1 cellular context compared by ENCODE assay signal in the genomic region with DNA sequence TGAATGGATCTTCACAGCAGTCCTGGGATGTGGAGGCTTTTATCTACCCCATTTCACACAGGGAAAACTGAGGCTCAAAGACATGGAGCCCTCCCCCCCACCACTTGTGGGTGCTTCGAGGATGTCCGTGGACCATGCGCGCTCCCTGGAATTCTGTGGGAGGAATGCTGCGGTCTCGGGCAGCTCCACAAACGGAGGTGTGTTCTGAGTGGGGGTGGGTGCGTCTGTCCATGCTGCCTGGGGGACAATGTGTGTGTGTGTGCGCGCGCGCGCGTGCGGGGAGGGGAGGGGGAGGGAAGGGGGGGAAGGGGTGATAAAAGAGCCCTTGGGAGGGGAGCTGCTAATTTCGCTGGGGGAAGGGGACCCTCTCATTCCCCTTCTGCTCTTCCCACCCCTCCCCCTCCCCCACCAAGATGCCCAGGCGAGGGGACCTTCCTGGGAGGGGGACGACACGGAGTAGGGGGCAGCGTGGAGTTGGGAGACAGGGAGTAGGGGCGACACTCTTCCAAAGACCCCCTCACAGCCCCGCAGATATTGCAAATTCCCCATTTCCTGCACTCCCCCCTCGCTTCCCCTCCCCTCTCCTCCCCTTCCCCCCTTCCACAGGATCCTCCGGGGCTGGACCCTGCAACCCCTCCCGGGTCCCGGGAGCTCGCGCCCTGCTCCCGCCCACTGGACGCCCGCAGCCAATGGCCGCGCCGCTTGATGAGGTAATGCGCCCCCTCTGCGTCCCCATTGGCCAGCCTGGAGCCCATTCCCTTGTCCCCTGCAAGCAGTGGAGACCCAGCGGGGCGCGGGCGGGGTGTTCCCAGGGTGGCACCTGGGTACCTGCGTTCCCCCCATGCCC.
TF ChIP-seq lines count a peak whose summit lies in the region.

No MANE protein-coding gene starts in this region.

TF ChIP-seq in SK-N-SH treated with all-trans-retinoic acid at 6 μM for 48 hours, 23 proteins besides CTCF, POLR2A, EP300 and RAD21 (continued from another document):
- TF ChIP-seq, protein P1, sequence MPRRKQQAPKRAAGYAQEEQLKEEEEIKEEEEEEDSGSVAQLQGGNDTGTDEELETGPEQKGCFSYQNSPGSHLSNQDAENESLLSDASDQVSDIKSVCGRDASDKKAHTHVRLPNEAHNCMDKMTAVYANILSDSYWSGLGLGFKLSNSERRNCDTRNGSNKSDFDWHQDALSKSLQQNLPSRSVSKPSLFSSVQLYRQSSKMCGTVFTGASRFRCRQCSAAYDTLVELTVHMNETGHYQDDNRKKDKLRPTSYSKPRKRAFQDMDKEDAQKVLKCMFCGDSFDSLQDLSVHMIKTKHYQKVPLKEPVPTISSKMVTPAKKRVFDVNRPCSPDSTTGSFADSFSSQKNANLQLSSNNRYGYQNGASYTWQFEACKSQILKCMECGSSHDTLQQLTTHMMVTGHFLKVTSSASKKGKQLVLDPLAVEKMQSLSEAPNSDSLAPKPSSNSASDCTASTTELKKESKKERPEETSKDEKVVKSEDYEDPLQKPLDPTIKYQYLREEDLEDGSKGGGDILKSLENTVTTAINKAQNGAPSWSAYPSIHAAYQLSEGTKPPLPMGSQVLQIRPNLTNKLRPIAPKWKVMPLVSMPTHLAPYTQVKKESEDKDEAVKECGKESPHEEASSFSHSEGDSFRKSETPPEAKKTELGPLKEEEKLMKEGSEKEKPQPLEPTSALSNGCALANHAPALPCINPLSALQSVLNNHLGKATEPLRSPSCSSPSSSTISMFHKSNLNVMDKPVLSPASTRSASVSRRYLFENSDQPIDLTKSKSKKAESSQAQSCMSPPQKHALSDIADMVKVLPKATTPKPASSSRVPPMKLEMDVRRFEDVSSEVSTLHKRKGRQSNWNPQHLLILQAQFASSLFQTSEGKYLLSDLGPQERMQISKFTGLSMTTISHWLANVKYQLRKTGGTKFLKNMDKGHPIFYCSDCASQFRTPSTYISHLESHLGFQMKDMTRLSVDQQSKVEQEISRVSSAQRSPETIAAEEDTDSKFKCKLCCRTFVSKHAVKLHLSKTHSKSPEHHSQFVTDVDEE (CRISPR knock-in tag; IDR thresholded peaks at IDR 0.05), result no peak
- TF ChIP-seq SNAI2 (CRISPR knock-in tag; IDR thresholded peaks at IDR 0.05) (no peak), CSDC2 (CRISPR knock-in tag; IDR thresholded peaks at IDR 0.05) (no peak), ZFP30 (CRISPR knock-in tag; IDR thresholded peaks at IDR 0.05) (no peak), CSRNP3 (CRISPR knock-in tag; IDR thresholded peaks at IDR 0.05) (no peak), ZNF565 (CRISPR knock-in tag; conservative IDR thresholded peaks at IDR 0.05; ENCODE audit: low read depth) (no peak), CREB5 (CRISPR knock-in tag; IDR thresholded peaks at IDR 0.05; ENCODE audit: low read depth) (no peak), ZC3H10 (CRISPR knock-in tag; IDR thresholded peaks at IDR 0.05) (no peak), TOX (CRISPR knock-in tag; IDR thresholded peaks at IDR 0.05; ENCODE audit: borderline replicate concordance) (no peak), ISL1 (CRISPR knock-in tag; IDR thresholded peaks at IDR 0.05) (no peak), ESRRG (CRISPR knock-in tag; IDR thresholded peaks at IDR 0.05) (no peak), GLIS3 (CRISPR knock-in tag; IDR thresholded peaks at IDR 0.05) (no peak)
TF ChIP-seq in SK-N-SH treated with all-trans-retinoic acid at 6 μM for 48 hours: peak in this region for 0.
